In genomic region chr2:239268082-239268481, GRCh38 we compare ENCODE assay signal across 8 cellular contexts.
A peak's percentile ranks its signal among the peaks of the same experiment; 100 is the strongest.
DNase-seq lines count a peak whose midpoint lies in the region; ATAC-seq and TF ChIP-seq lines count a peak whose summit lies in the region.

No MANE protein-coding gene starts in this region.

- no peaks in the 10 kb centered on the region for H3K36me3 Mint-ChIP-seq in GM23338 (ENCODE audit: low read depth)
- peaks cover 48% of the 10 kb centered on the region for H3K36me3 Mint-ChIP-seq in activated CD4-positive, alpha-beta memory T cell treated with anti-CD3 and anti-CD28 coated beads, Interleukin-2, amount 10 ng/mL, durations not matched to agents 7 days and 5 days (ENCODE audit: low read depth)

- DNase-seq in GM23338 (ENCODE audit: low spot score) (no peak), right atrium auricular region (ENCODE audit: low spot score) (no peak), gastrocnemius medialis (peak in 1 of 2 donors; percentile 79), HCEC 1CT (no peak), EL (no peak), foreskin fibroblast (no peak)
- DNase-seq in activated CD4-positive, alpha-beta memory T cell treated with anti-CD3 and anti-CD28 coated beads, Interleukin-2, amount 10 ng/mL, durations not matched to agents 7 days and 5 days: no peak

- H3K79me2 ChIP-seq in GM23338 (replicated peaks; ENCODE audit: insufficient read depth): peaks cover 95% of the 10 kb centered on the region

- no peaks in the 10 kb centered on the region for H3K36me3 ChIP-seq in GM23338 (ENCODE audit: insufficient read depth)
- no peaks in the 10 kb centered on the region for H3K36me3 ChIP-seq in right atrium auricular region
- H3K36me3 ChIP-seq in gastrocnemius medialis: no peaks in the 10 kb centered on the region

- in situ Hi-C loops in gastrocnemius medialis (cut with MboI; ENCODE audit: low sequenced_read_pairs in 4 of 4): no loop called here

- H3K27me3 ChIP-seq in GM23338 (ENCODE audit: insufficient read depth) (no peaks in the 10 kb centered on the region), right atrium auricular region (no peaks in the 10 kb centered on the region), gastrocnemius medialis (no peaks in the 10 kb centered on the region)

- H3K9me3 ChIP-seq in right atrium auricular region: no peaks in the 10 kb centered on the region
- no peaks in the 10 kb centered on the region for H3K9me3 ChIP-seq in gastrocnemius medialis

- H3K27me3 Mint-ChIP-seq in GM23338 (ENCODE audit: insufficient read depth, low read depth, poor library complexity): peaks cover 8% of the 10 kb centered on the region
- H3K27me3 Mint-ChIP-seq in activated CD4-positive, alpha-beta memory T cell treated with anti-CD3 and anti-CD28 coated beads, Interleukin-2, amount 10 ng/mL, durations not matched to agents 7 days and 5 days: peaks cover 17% of the 10 kb centered on the region

- H3K9me3 Mint-ChIP-seq in GM23338: no peaks in the 10 kb centered on the region
- H3K9me3 Mint-ChIP-seq in activated CD4-positive, alpha-beta memory T cell treated with anti-CD3 and anti-CD28 coated beads, Interleukin-2, amount 10 ng/mL, durations not matched to agents 7 days and 5 days: no peaks in the 10 kb centered on the region

- no peak overlapping the region for H3K4me2 ChIP-seq in GM23338

- TF ChIP-seq CTCF in GM23338 (conservative IDR thresholded peaks at IDR 0.05; ENCODE audit: low read depth in 2 of 2) (no peak), right atrium auricular region (IDR thresholded peaks at IDR 0.05) (no peak), gastrocnemius medialis (IDR thresholded peaks at IDR 0.05 in 4 of 5, conservative IDR thresholded peaks at IDR 0.05 in 1 of 5) (no peak), foreskin fibroblast (IDR thresholded peaks at IDR 0.05; ENCODE audit: low read depth, low read length) (no peak)

- intact Hi-C loops in gastrocnemius medialis (cut with DNase I; ENCODE audit: low total_unique reads): loop anchor here (5.0 kb wide), 1 partner anchor 129 kb away; no protein-coding TSS in a partner anchor

- H3K4me3 Mint-ChIP-seq in GM23338: no peak overlapping the region
- H3K4me3 Mint-ChIP-seq in activated CD4-positive, alpha-beta memory T cell treated with anti-CD3 and anti-CD28 coated beads, Interleukin-2, amount 10 ng/mL, durations not matched to agents 7 days and 5 days: peak overlapping the region; percentile 5

- peaks cover 40% of the 10 kb centered on the region for H3K4me1 ChIP-seq in GM23338 (ENCODE audit: insufficient read depth)
- peaks cover 0 to 59% of the 10 kb centered on the region in 2 donors for H3K4me1 ChIP-seq in right atrium auricular region
- peaks cover 96 to 99% of the 10 kb centered on the region in 2 donors for H3K4me1 ChIP-seq in gastrocnemius medialis

- TF ChIP-seq POLR2A in gastrocnemius medialis (IDR thresholded peaks at IDR 0.05): no peak

- H3K4me3 ChIP-seq in GM23338 (no peak overlapping the region), right atrium auricular region (no peak overlapping the region), gastrocnemius medialis (peak overlapping the region in 2 of 4 donors; percentile 19 to 22), foreskin fibroblast (ENCODE audit: low read depth in 1 of 2, low read length in 2 of 2) (no peak overlapping the region)

- H3K9me2 ChIP-seq in GM23338 (ENCODE audit: insufficient read depth): no peaks in the 10 kb centered on the region

- H3K27ac Mint-ChIP-seq in GM23338: peak overlapping the region; percentile 77
- peak overlapping the region; percentile 97 for H3K27ac Mint-ChIP-seq in activated CD4-positive, alpha-beta memory T cell treated with anti-CD3 and anti-CD28 coated beads, Interleukin-2, amount 10 ng/mL, durations not matched to agents 7 days and 5 days

- peak overlapping the region; percentile 66; the same call in 1 of the 2 replicates for H3K27ac ChIP-seq in GM23338 (ENCODE audit: low read depth)
- H3K27ac ChIP-seq in right atrium auricular region: peak overlapping the region; percentile 82 to 86
- H3K27ac ChIP-seq in gastrocnemius medialis: peak overlapping the region; percentile 94 to 99 (median 98)

- no peak overlapping the region for H2AFZ ChIP-seq in GM23338

- ATAC-seq in GM23338 (no peak; the same call in 2 of the 3 replicates), gastrocnemius medialis (peak in 1 of 2 donors; percentile 52), GM18511 (IDR thresholded peaks at IDR 0.05; ENCODE audit: unreplicated experiment) (no peak)

- peaks cover 80% of the 10 kb centered on the region for H3K4me1 Mint-ChIP-seq in GM23338
- peaks cover 90% of the 10 kb centered on the region for H3K4me1 Mint-ChIP-seq in activated CD4-positive, alpha-beta memory T cell treated with anti-CD3 and anti-CD28 coated beads, Interleukin-2, amount 10 ng/mL, durations not matched to agents 7 days and 5 days

- CTCF ChIA-PET in activated CD4-positive, alpha-beta memory T cell treated with anti-CD3 and anti-CD28 coated beads, Interleukin-2, amount 10 ng/mL, durations not matched to agents 7 days and 5 days (lab: Charles Lee): interaction anchor here (0.6 to 2.6 kb wide), 18 partner anchors 8 to 293 kb away, joined by 3 to 18 read pairs (median 5); partner anchors contain the start of gene HDAC4

- POLR2A ChIA-PET in activated CD4-positive, alpha-beta memory T cell treated with anti-CD3 and anti-CD28 coated beads, Interleukin-2, amount 10 ng/mL, durations not matched to agents 7 days and 5 days (lab: Charles Lee): interaction anchor here (0.8 to 5.9 kb wide), 22 partner anchors 8 to 134 kb away, joined by 3 to 52 read pairs (median 14); partner anchors contain the start of gene HDAC4

- H3F3A ChIP-seq in GM23338 (replicated peaks; ENCODE audit: low read depth): no peaks in the 10 kb centered on the region

- H4K20me1 ChIP-seq in GM23338 (replicated peaks; ENCODE audit: insufficient read depth): peaks cover 9% of the 10 kb centered on the region

TF ChIP-seq in GM23338, 12 proteins besides CTCF, POLR2A, EP300 and RAD21 (continues in another document):
- TF ChIP-seq EZH2 (IDR thresholded peaks at IDR 0.05; ENCODE audit: low read depth, unreplicated experiment) (no peak), ETS1 (IDR thresholded peaks at IDR 0.05) (no peak), CREB1 (CRISPR knock-in tag; IDR thresholded peaks at IDR 0.05; ENCODE audit: low read depth) (no peak), POLR2AphosphoS5 (IDR thresholded peaks at IDR 0.05; ENCODE audit: low read depth) (no peak), ZNF331 (CRISPR knock-in tag; IDR thresholded peaks at IDR 0.05; ENCODE audit: low read depth) (no peak), ZNF114 (CRISPR knock-in tag; IDR thresholded peaks at IDR 0.05) (no peak), JUNB (IDR thresholded peaks at IDR 0.05; ENCODE audit: unreplicated experiment) (no peak), NANOG (IDR thresholded peaks at IDR 0.05; ENCODE audit: borderline replicate concordance) (no peak), REST (IDR thresholded peaks at IDR 0.05; ENCODE audit: unreplicated experiment) (no peak)
